In the genomic region with DNA sequence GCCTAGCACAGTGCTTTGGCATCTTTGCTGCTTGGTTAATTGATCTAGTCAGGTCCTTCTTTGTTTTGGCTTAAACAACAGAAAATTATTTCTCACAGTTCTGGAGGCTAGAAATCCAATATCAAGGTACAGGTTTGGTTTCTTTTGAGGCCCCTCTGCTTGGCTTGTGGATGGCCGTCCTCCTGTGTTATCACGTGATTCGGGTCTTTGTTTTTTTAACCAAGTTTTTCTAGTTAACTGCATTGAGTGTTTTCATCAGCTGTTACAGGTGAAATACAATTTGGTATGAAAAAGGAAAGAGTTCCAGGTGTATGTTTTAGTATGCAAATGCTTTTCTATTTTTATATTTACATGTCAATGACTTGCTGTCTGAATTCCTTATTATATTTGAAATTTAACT, we compare ENCODE assay signal across 13 cellular contexts. TPM values are rescaled to one million over a fixed set of nuclear protein-coding genes. Genes with fewer than 3 reads are reported as not detected.
DNase-seq lines count a peak whose midpoint lies in the region; ATAC-seq and TF ChIP-seq lines count a peak whose summit lies in the region.
"Had no signal": no experiment of that assay in that cellular context is flagged by ENCODE, and none has a peak within 500 bp of the region (broad histone marks: within the 10 kb centered on the region; RNA-seq: fewer than 3 reads in every experiment).

No MANE protein-coding gene starts in this region.

- peak overlapping the region; percentile 39 to 87 (median 58) for H3K4me3 Mint-ChIP-seq in CD4-positive, CD25-positive, alpha-beta regulatory T cell
- peak overlapping the region; percentile 41 to 74 (median 70) for H3K4me3 Mint-ChIP-seq in nephron
- H3K4me3 Mint-ChIP-seq: activated CD4-positive, alpha-beta T cell treated with anti-CD3 and anti-CD28 coated beads for 36 hours had no signal

- no peak overlapping the region for H3K9ac ChIP-seq in HUES6 (ENCODE audit: low read length)

- no peak overlapping the region for H3K27ac ChIP-seq in CD4-positive, CD25-positive, alpha-beta regulatory T cell (ENCODE audit: insufficient read depth, low read length, poor library complexity, severe bottlenecking)
- H3K27ac ChIP-seq in HUES6 (ENCODE audit: low read depth, low read length) (no peak overlapping the region), dorsolateral prefrontal cortex (peak overlapping the region in 29 of 59 donors; percentile 2 to 95 (median 48)), right cardiac atrium (ENCODE audit: low read length) (no peak overlapping the region), right atrium auricular region (no peak overlapping the region)

- no peak for ATAC-seq in CD4-positive, CD25-positive, alpha-beta regulatory T cell (ENCODE audit: low read depth in 2 of 2)
- ATAC-seq in right cardiac atrium, result no peak
- ATAC-seq: activated CD4-positive, alpha-beta T cell treated with anti-CD3 and anti-CD28 coated beads for 36 hours had no signal

- H3K9me3 Mint-ChIP-seq in CD4-positive, CD25-positive, alpha-beta regulatory T cell, result peaks cover 0 to 2% (median 0%) of the 10 kb centered on the region in 7 donors
- peaks cover 2% of the 10 kb centered on the region for H3K9me3 Mint-ChIP-seq in nephron

- H3K36me3 ChIP-seq in CD4-positive, CD25-positive, alpha-beta regulatory T cell (ENCODE audit: control insufficient read depth, insufficient read depth, low read length), result no peaks in the 10 kb centered on the region
- H3K36me3 ChIP-seq in HUES6 (ENCODE audit: control insufficient read depth, insufficient read depth, low read length) (peaks cover 9% of the 10 kb centered on the region), right atrium auricular region (no peaks in the 10 kb centered on the region)

- 50% methylated on average over 3 of the region's 3 CpGs for WGBS in right cardiac atrium

- peaks cover 21 to 87% (median 72%) of the 10 kb centered on the region in 4 donors for H3K4me1 Mint-ChIP-seq in CD4-positive, CD25-positive, alpha-beta regulatory T cell
- peaks cover 50% of the 10 kb centered on the region for H3K4me1 Mint-ChIP-seq in nephron

- H3K27me3 Mint-ChIP-seq in CD4-positive, CD25-positive, alpha-beta regulatory T cell, result peaks cover 6% of the 10 kb centered on the region
- H3K27me3 Mint-ChIP-seq in nephron (ENCODE audit: low read depth), result no peaks in the 10 kb centered on the region
- H3K27me3 Mint-ChIP-seq: activated CD4-positive, alpha-beta T cell treated with anti-CD3 and anti-CD28 coated beads for 36 hours had no signal

- TF ChIP-seq CTCF in dorsolateral prefrontal cortex (IDR thresholded peaks at IDR 0.05 in 54 of 56, conservative IDR thresholded peaks at IDR 0.05 in 2 of 56; ENCODE audit: low read depth in 1 of 56, partially characterized antibody in 56 of 56), result no peak
- TF ChIP-seq CTCF in nephron (IDR thresholded peaks at IDR 0.05; ENCODE audit: unreplicated experiment in 3 of 3), result no peak
- no peak for TF ChIP-seq CTCF in right atrium auricular region (IDR thresholded peaks at IDR 0.05)

- peak overlapping the region; percentile 48 for H3K4me3 ChIP-seq in CD4-positive, CD25-positive, alpha-beta regulatory T cell (ENCODE audit: low read depth, low read length)
- H3K4me3 ChIP-seq in HUES6 (ENCODE audit: low read depth, low read length) (peak overlapping the region; percentile 14; the same call in 1 of the 2 replicates), dorsolateral prefrontal cortex (peak overlapping the region in 57 of 59 donors; percentile 2 to 99 (median 91)), right cardiac atrium (ENCODE audit: low read length) (no peak overlapping the region), right atrium auricular region (no peak overlapping the region)

- H3K36me3 Mint-ChIP-seq in CD4-positive, CD25-positive, alpha-beta regulatory T cell, result peaks cover 4% of the 10 kb centered on the region
- peaks cover 8% of the 10 kb centered on the region for H3K36me3 Mint-ChIP-seq in nephron (ENCODE audit: low read depth)

- DNase-seq in CD4-positive, CD25-positive, alpha-beta regulatory T cell, result no peak
- DNase-seq in dorsolateral prefrontal cortex (no peak), HT-29 (ENCODE audit: low spot score) (no peak), right cardiac atrium (no peak), right atrium auricular region (ENCODE audit: low spot score) (no peak), iPS-NIHi11 (ENCODE audit: low spot score) (no peak)
- DNase-seq: activated CD4-positive, alpha-beta T cell treated with anti-CD3 and anti-CD28 coated beads for 36 hours; activated gamma-delta T cell treated with Interleukin-2 at 50 U/mL for 16 hours; kidney glomerular epithelial cell; NCI-H1930; nucleus accumbens had no signal

- peaks cover 49% of the 10 kb centered on the region for H3K4me1 ChIP-seq in CD4-positive, CD25-positive, alpha-beta regulatory T cell (ENCODE audit: control insufficient read depth, insufficient read depth, low read length, poor library complexity, severe bottlenecking)
- H3K4me1 ChIP-seq in HUES6 (ENCODE audit: control insufficient read depth, insufficient read depth, low read length) (peaks cover 45% of the 10 kb centered on the region), right cardiac atrium (ENCODE audit: control insufficient read depth, insufficient read depth, low read length) (peaks cover 10% of the 10 kb centered on the region), right atrium auricular region (peaks cover 0 to 74% of the 10 kb centered on the region in 2 donors)

- no peaks in the 10 kb centered on the region for H3K9me3 ChIP-seq in CD4-positive, CD25-positive, alpha-beta regulatory T cell (ENCODE audit: control insufficient read depth in 2 of 2, low read length in 2 of 2)
- H3K9me3 ChIP-seq in HUES6 (ENCODE audit: control insufficient read depth, insufficient read depth, low read depth, low read length) (no peaks in the 10 kb centered on the region), right cardiac atrium (ENCODE audit: control insufficient read depth, low read length) (no peaks in the 10 kb centered on the region), right atrium auricular region (no peaks in the 10 kb centered on the region)

- H3K27ac Mint-ChIP-seq in CD4-positive, CD25-positive, alpha-beta regulatory T cell, result no peak overlapping the region
- no peak overlapping the region for H3K27ac Mint-ChIP-seq in nephron
- H3K27ac Mint-ChIP-seq: activated CD4-positive, alpha-beta T cell treated with anti-CD3 and anti-CD28 coated beads for 36 hours had no signal

- H3K27me3 ChIP-seq in CD4-positive, CD25-positive, alpha-beta regulatory T cell (ENCODE audit: control insufficient read depth, insufficient read depth, low read length), result no peaks in the 10 kb centered on the region
- H3K27me3 ChIP-seq in HUES6 (ENCODE audit: control insufficient read depth, insufficient read depth, low read length) (no peaks in the 10 kb centered on the region), dorsolateral prefrontal cortex (no peaks in the 10 kb centered on the region), right cardiac atrium (ENCODE audit: control insufficient read depth, insufficient read depth) (no peaks in the 10 kb centered on the region), right atrium auricular region (no peaks in the 10 kb centered on the region)

- intact Hi-C loops in dorsolateral prefrontal cortex (cut with DNase I) (no loop called here), right cardiac atrium (cut with DNase I) (no loop called here)

RNA-seq across cellular contexts. Expression of a gene that starts 2.8 kb away (rescaled TPM):
- 16.0 TPM for total RNA-seq in CD4-positive, CD25-positive, alpha-beta regulatory T cell
- polyA plus RNA-seq in CD4-positive, CD25-positive, alpha-beta regulatory T cell, result 1 to 10 TPM; 1.7 to 2.3 (median 1.9) TPM
- total RNA-seq in dorsolateral prefrontal cortex (100 to 1,000 TPM in 109 of 120 experiments, 10 to 100 TPM in 11; 75.6 to 169 (median 124) TPM), right cardiac atrium (10 to 100 TPM; 21.4 to 28.1 (median 24.7) TPM), right atrium auricular region (10 to 100 TPM; 17.9 to 19.4 TPM)
- total RNA-seq in HT-29 (2014; rRNA removed; shearing (Covaris generic)), result 13.0 and 17.7 TPM in 2 replicates
- polyA plus RNA-seq in right cardiac atrium, result 11.7 TPM

Comparison
In these comparisons a context has a peak if more than half of its experiments do, and no peak if none do; other contexts are left out.
1. H3K4me3 ChIP-seq: peak in CD4-positive, CD25-positive, alpha-beta regulatory T cell (single experiment), HUES6 (single experiment) and dorsolateral prefrontal cortex (57 of 59); none in right cardiac atrium (single experiment) and right atrium auricular region (0 of 2).